In genomic region chr5:148801682-148802276, GRCh38 we compare ENCODE assay signal across 19 cellular contexts.
"Had no signal": no experiment of that assay in that cellular context is flagged by ENCODE, and none has a peak within 500 bp of the region (broad histone marks: within the 10 kb centered on the region; RNA-seq: fewer than 3 reads in every experiment).

No MANE protein-coding gene starts in this region.

- H3K9me3 ChIP-seq: esophagus muscularis mucosa, gastrocnemius medialis, heart right ventricle, left lung, lower lobe of right lung, sigmoid colon, testis, tibial nerve, upper lobe of right lung had no signal

- DNase-seq: effector memory CD8-positive, alpha-beta T cell; gastrocnemius medialis; heart right ventricle; islet precursor cell; left lung; lower lobe of right lung; natural killer cell; posterior cingulate gyrus; sigmoid colon; stimulated activated CD4-positive, alpha-beta T cell treated with anti-CD3 and anti-CD28 coated beads, Interleukin-2, amount 100 ng/mL, for 24 hours; stimulated activated CD4-positive, alpha-beta T cell treated with anti-CD3 and anti-CD28 coated beads, Interleukin-4, amount 100 ng/mL, for 4 hours; stimulated activated naive B cell treated with anti-CD40 and anti-IgM and Interleukin-4, amounts not matched to agents 10 μg/mL and 1 μg/mL and 100 μg/mL, for 72 hours; stimulated activated naive CD8-positive, alpha-beta T cell treated with anti-CD3 and anti-CD28 coated beads, Interleukin-15, amount 100 ng/mL, for 72 hours; testis; upper lobe of right lung had no signal

- H3K27me3 ChIP-seq: esophagus muscularis mucosa, gastrocnemius medialis, heart right ventricle, left lung, sigmoid colon, testis, tibial nerve, upper lobe of right lung had no signal

- H3K4me1 ChIP-seq: testis had no signal

- H3K4me3 ChIP-seq: esophagus muscularis mucosa, gastrocnemius medialis, heart right ventricle, left lung, lower lobe of right lung, sigmoid colon, skin epidermis, testis, tibial nerve, upper lobe of right lung had no signal

- ATAC-seq: effector memory CD8-positive, alpha-beta T cell; gastrocnemius medialis; heart right ventricle; left lung; lower lobe of right lung; natural killer cell; stimulated activated naive B cell treated with anti-CD40 and anti-IgM and Interleukin-4, amounts not matched to agents 10 μg/mL and 1 μg/mL and 100 μg/mL, for 72 hours; stimulated activated naive CD8-positive, alpha-beta T cell treated with anti-CD3 and anti-CD28 coated beads, Interleukin-15, amount 100 ng/mL, for 72 hours; upper lobe of right lung had no signal

- H3K27ac ChIP-seq: epithelial cell of prostate, esophagus muscularis mucosa, gastrocnemius medialis, heart right ventricle, left lung, lower lobe of right lung, sigmoid colon, skin epidermis, testis, tibial nerve, upper lobe of right lung had no signal

- H3K36me3 ChIP-seq: esophagus muscularis mucosa, gastrocnemius medialis, heart right ventricle, left lung, lower lobe of right lung, sigmoid colon, tibial nerve, upper lobe of right lung had no signal
